In genomic region chr10:32952541-32953276, GRCh38 we compare ENCODE assay signal across 15 cellular contexts. TPM values are rescaled to one million over a fixed set of nuclear protein-coding genes. Genes with fewer than 3 reads are reported as not detected.
DNase-seq lines count a peak whose midpoint lies in the region; ATAC-seq, FAIRE-seq and TF ChIP-seq lines count a peak whose summit lies in the region.
"Had no signal": no experiment of that assay in that cellular context is flagged by ENCODE, and none has a peak within 500 bp of the region (broad histone marks: within the 10 kb centered on the region; RNA-seq: fewer than 3 reads in every experiment).

No MANE protein-coding gene starts in this region.

- H3K27ac Mint-ChIP-seq in activated CD4-positive, alpha-beta memory T cell treated with anti-CD3 and anti-CD28 coated beads for 36 hours: peak overlapping the region; percentile 85
- H3K27ac Mint-ChIP-seq: T-helper 1 cell treated with Interleukin-12 subunit alpha and Interleukin-12 subunit beta and Interleukin-4 antibody, amounts not matched to agents 30 μg/mL and 1 μg/mL, for 36 hours had no signal

- peaks cover 2% of the 10 kb centered on the region for H3K36me3 Mint-ChIP-seq in activated CD4-positive, alpha-beta memory T cell treated with anti-CD3 and anti-CD28 coated beads for 36 hours

- CTCF ChIA-PET in activated CD4-positive, alpha-beta memory T cell treated with anti-CD3 and anti-CD28 coated beads for 36 hours (lab: Charles Lee): interaction anchor here (0.6 to 1.4 kb wide), 4 partner anchors 13 to 181 kb away, joined by 3 to 4 read pairs (median 4); no protein-coding TSS in a partner anchor

- peaks cover 76% of the 10 kb centered on the region for H3K4me1 Mint-ChIP-seq in activated CD4-positive, alpha-beta memory T cell treated with anti-CD3 and anti-CD28 coated beads for 36 hours (ENCODE audit: low read depth)

- TF ChIP-seq EP300 in transverse colon (IDR thresholded peaks at IDR 0.05; ENCODE audit: low read depth): no peak

- peaks cover 100% of the 10 kb centered on the region for H3K79me2 ChIP-seq in keratinocyte (ENCODE audit: control insufficient read depth, insufficient read depth, low read length)

- DNase-seq in cardiac muscle cell (ENCODE audit: low read depth in 1 of 2, low spot score in 1 of 2): no peak
- no peak for DNase-seq in right cardiac atrium
- no peak for DNase-seq in activated CD4-positive, alpha-beta memory T cell treated with anti-CD3 and anti-CD28 coated beads for 36 hours
- no peak for DNase-seq in keratinocyte (ENCODE audit: low read depth, low spot score)
- no peak for DNase-seq in transverse colon
- no peak for DNase-seq in HuH-7.5 (ENCODE audit: low spot score)
- no peak for DNase-seq in GDM1 (lab: John Stamatoyannopoulos, UW)
- no peak for DNase-seq in NCI-H187 treated with DMSO at 0.1 percent for 48 hours (lab: John Stamatoyannopoulos, UW)
- DNase-seq: activated CD4-positive, alpha-beta T cell treated with anti-CD3 and anti-CD28 coated beads, Interleukin-2, amount 50 U/mL, for 1 hour; activated naive CD4-positive, alpha-beta T cell; NCI-H2171; upper lobe of right lung had no signal

- H3K36me3 ChIP-seq in cardiac muscle cell (no peaks in the 10 kb centered on the region), keratinocyte (ENCODE audit: control insufficient read depth in 2 of 2, extremely low read depth in 1 of 2, insufficient read depth in 2 of 2, low read length in 2 of 2) (peaks cover 4 to 16% of the 10 kb centered on the region in 2 experiments), transverse colon (no peaks in the 10 kb centered on the region)
- H3K36me3 ChIP-seq: upper lobe of right lung had no signal

- in situ Hi-C loops in transverse colon (cut with MboI; ENCODE audit: low pct_ligation_motif_present in 1 of 4, low pct_unique_long_range_greater_than_20kb in 1 of 4, low sequenced_read_pairs in 3 of 4): no loop called here

- H3K4me1 ChIP-seq in cardiac muscle cell (ENCODE audit: low read depth): peaks cover 59% of the 10 kb centered on the region
- peaks cover 4% of the 10 kb centered on the region for H3K4me1 ChIP-seq in right cardiac atrium (ENCODE audit: control insufficient read depth, insufficient read depth, low read length)
- peaks cover 67% of the 10 kb centered on the region for H3K4me1 ChIP-seq in keratinocyte (ENCODE audit: control insufficient read depth, extremely low read depth, insufficient read depth, low read length)
- peaks cover 7 to 74% (median 59%) of the 10 kb centered on the region in 4 donors for H3K4me1 ChIP-seq in transverse colon

- H3K4me3 Mint-ChIP-seq in activated CD4-positive, alpha-beta memory T cell treated with anti-CD3 and anti-CD28 coated beads for 36 hours: peak overlapping the region; percentile 80
- H3K4me3 Mint-ChIP-seq: nephron; T-helper 1 cell treated with Interleukin-12 subunit alpha and Interleukin-12 subunit beta and Interleukin-4 antibody, amounts not matched to agents 30 μg/mL and 1 μg/mL, for 36 hours had no signal

- H3K4me3 ChIP-seq in cardiac muscle cell (no peak overlapping the region), right cardiac atrium (ENCODE audit: low read length) (no peak overlapping the region), keratinocyte (ENCODE audit: control insufficient read depth in 2 of 3, extremely low read depth in 1 of 3, insufficient read depth in 2 of 3, low read depth in 1 of 3, low read length in 3 of 3) (peak overlapping the region in 2 of 3 experiments; percentile 95 to 97), transverse colon (no peak overlapping the region)

- H3K27me3 ChIP-seq in cardiac muscle cell: no peaks in the 10 kb centered on the region
- H3K27me3 ChIP-seq in right cardiac atrium (ENCODE audit: control insufficient read depth, insufficient read depth): no peaks in the 10 kb centered on the region
- H3K27me3 ChIP-seq in keratinocyte (ENCODE audit: control insufficient read depth, extremely low read depth, insufficient read depth, low read length): no peaks in the 10 kb centered on the region
- no peaks in the 10 kb centered on the region for H3K27me3 ChIP-seq in transverse colon
- H3K27me3 ChIP-seq: upper lobe of right lung had no signal

- H3K9ac ChIP-seq in keratinocyte (ENCODE audit: control insufficient read depth, extremely low read depth, insufficient read depth, low read length): no peak overlapping the region

- intact Hi-C loops in right cardiac atrium (cut with DNase I): no loop called here
- intact Hi-C loops in activated CD4-positive, alpha-beta memory T cell treated with anti-CD3 and anti-CD28 coated beads for 36 hours (cut with micrococcal nuclease): loop anchor here (10.0 kb wide), 2 partner anchors 708 to 898 kb away; partner anchors contain the start of gene KIF5B
- intact Hi-C loops in transverse colon (cut with DNase I; ENCODE audit: low total_unique reads): loop anchor here (10.0 kb wide), 1 partner anchor 52 kb away; no protein-coding TSS in a partner anchor

- H3K27me3 Mint-ChIP-seq in activated CD4-positive, alpha-beta memory T cell treated with anti-CD3 and anti-CD28 coated beads for 36 hours: no peaks in the 10 kb centered on the region

- H4K20me1 ChIP-seq in keratinocyte (ENCODE audit: control insufficient read depth, extremely low read depth, insufficient read depth, low read length): peaks cover 36% of the 10 kb centered on the region

- peak overlapping the region; percentile 75 for H3K4me2 ChIP-seq in keratinocyte (ENCODE audit: control insufficient read depth, extremely low read depth, insufficient read depth, low read depth, low read length)

- no peaks in the 10 kb centered on the region for H3K9me3 ChIP-seq in cardiac muscle cell (ENCODE audit: low read depth)
- no peaks in the 10 kb centered on the region for H3K9me3 ChIP-seq in right cardiac atrium (ENCODE audit: control insufficient read depth, low read length)
- no peaks in the 10 kb centered on the region for H3K9me3 ChIP-seq in keratinocyte (ENCODE audit: control insufficient read depth, low read depth, low read length)
- H3K9me3 ChIP-seq in transverse colon: no peaks in the 10 kb centered on the region
- H3K9me3 ChIP-seq: upper lobe of right lung had no signal

- WGBS in right cardiac atrium: 82% methylated on average over 4 of the region's 4 CpGs
- 84 to 89% methylated on average over 4 of the region's 4 CpGs for WGBS in transverse colon (ENCODE audit: low coverage in 1 of 2), 2 donors

- no peak for ATAC-seq in right cardiac atrium
- ATAC-seq: upper lobe of right lung had no signal

- POLR2A ChIA-PET in activated CD4-positive, alpha-beta memory T cell treated with anti-CD3 and anti-CD28 coated beads for 36 hours (lab: Charles Lee): no interaction called here

- TF ChIP-seq CTCF in cardiac muscle cell (IDR thresholded peaks at IDR 0.05; ENCODE audit: low read depth, low read length) (no peak), keratinocyte (optimal IDR thresholded peaks at IDR 0.05 in 1 of 3, IDR thresholded peaks at IDR 0.05 in 1 of 3, conservative IDR thresholded peaks at IDR 0.05 in 1 of 3; ENCODE audit: extremely low read depth in 1 of 3, insufficient read depth in 2 of 3, low read length in 3 of 3) (no peak), transverse colon (IDR thresholded peaks at IDR 0.05) (no peak)

- TF ChIP-seq POLR2A in transverse colon (IDR thresholded peaks at IDR 0.05): no peak

- no peak overlapping the region for H2AFZ ChIP-seq in keratinocyte (ENCODE audit: control insufficient read depth, low read length)

- FAIRE-seq in keratinocyte (lab: Jason Lieb, UNC): no peak
- FAIRE-seq: colon had no signal

- dilution Hi-C loops in keratinocyte (cut with MboI; ENCODE audit: extremely low pct_ligation_motif_present, low sequenced_read_pairs): no loop called here

- no peaks in the 10 kb centered on the region for H3K9me1 ChIP-seq in keratinocyte (ENCODE audit: control insufficient read depth, extremely low read depth, insufficient read depth, low read length)

- no peaks in the 10 kb centered on the region for H3K9me3 Mint-ChIP-seq in activated CD4-positive, alpha-beta memory T cell treated with anti-CD3 and anti-CD28 coated beads for 36 hours
- H3K9me3 Mint-ChIP-seq: nephron; T-helper 1 cell treated with Interleukin-12 subunit alpha and Interleukin-12 subunit beta and Interleukin-4 antibody, amounts not matched to agents 30 μg/mL and 1 μg/mL, for 36 hours had no signal

- H3K27ac ChIP-seq in cardiac muscle cell (peak overlapping the region; percentile 85), right cardiac atrium (ENCODE audit: low read length) (no peak overlapping the region), keratinocyte (ENCODE audit: control insufficient read depth, insufficient read depth, low read length) (peak overlapping the region; percentile 1), transverse colon (peak overlapping the region in 3 of 4 donors; percentile 96 to 99 (median 97))

RNA-seq across cellular contexts. Expression of gene ITGB1, which starts 5.3 kb away (rescaled TPM):
- total RNA-seq in cardiac muscle cell: 490 and 576 TPM in 2 replicates
- polyA plus RNA-seq in cardiac muscle cell: 321 and 326 TPM in 2 replicates
- 100 to 1,000 TPM; 453 to 583 (median 494) TPM for total RNA-seq in right cardiac atrium
- 259 TPM for polyA plus RNA-seq in right cardiac atrium
- 100 to 1,000 TPM; 113 to 117 TPM for total RNA-seq in activated CD4-positive, alpha-beta memory T cell treated with anti-CD3 and anti-CD28 coated beads for 36 hours
- polyA plus RNA-seq in keratinocyte: 1,026 to 1,445 TPM (median 1,030 TPM) in 3 replicates
- polyA plus RNA-seq in keratinocyte (2011; ENCODE audit: low read depth): 511 TPM
- 420 and 664 TPM in 2 replicates for polyA plus RNA-seq in keratinocyte (2011; cell fraction: cytosol; rRNA removed)
- polyA plus RNA-seq in keratinocyte (2011; cell fraction: nucleus; rRNA removed): 1,436 and 2,106 TPM in 2 replicates
- 328 and 1,010 TPM in 2 replicates for polyA plus RNA-seq in keratinocyte (2012; ENCODE audit: low replicate concordance)
- 361 to 979 TPM (median 522 TPM) in 3 replicates for polyA minus RNA-seq in keratinocyte
- 475 TPM for polyA minus RNA-seq in keratinocyte (2011; cell fraction: cytosol; rRNA and poly(A)+ RNA removed)
- polyA minus RNA-seq in keratinocyte (2011; cell fraction: nucleus; rRNA and poly(A)+ RNA removed): 1,567 and 2,524 TPM in 2 replicates
- total RNA-seq in transverse colon: 100 to 1,000 TPM; 135 to 362 (median 252) TPM

Comparison
In these comparisons a context has a peak if more than half of its experiments do, and no peak if none do; other contexts are left out.
1. H3K4me3 ChIP-seq: peak in keratinocyte (2 of 3); none in cardiac muscle cell (single experiment), right cardiac atrium (single experiment) and transverse colon (0 of 4).
2. intact Hi-C loops: an anchor here in activated CD4-positive, alpha-beta memory T cell treated with anti-CD3 and anti-CD28 coated beads for 36 hours (10.0 kb wide) and transverse colon (10.0 kb wide); none called in right cardiac atrium.